Comparison of ENCODE assay signal across 1 cellular context in genomic region chr20:62500237-62500864, GRCh38.
A peak's percentile ranks its signal among the peaks of the same experiment; 100 is the strongest.
TF ChIP-seq lines count a peak whose summit lies in the region.

No MANE protein-coding gene starts in this region.

TF ChIP-seq in HepG2, 621 proteins besides CTCF, POLR2A, EP300 and RAD21 (continued from another document and continues in another):
- TF ChIP-seq HNF1A (IDR thresholded peaks at IDR 0.05; ENCODE audit: low read depth): no peak
- TF ChIP-seq HNF1A (CRISPR knock-in tag; IDR thresholded peaks at IDR 0.05; ENCODE audit: borderline replicate concordance): no peak
- TF ChIP-seq ZNF709 (CRISPR knock-in tag; IDR thresholded peaks at IDR 0.05): no peak
- TF ChIP-seq GTF2F1 (IDR thresholded peaks at IDR 0.05; ENCODE audit: low read length): no peak
- TF ChIP-seq TFE3 (CRISPR knock-in tag; IDR thresholded peaks at IDR 0.05): no peak
- TF ChIP-seq, protein P1, sequence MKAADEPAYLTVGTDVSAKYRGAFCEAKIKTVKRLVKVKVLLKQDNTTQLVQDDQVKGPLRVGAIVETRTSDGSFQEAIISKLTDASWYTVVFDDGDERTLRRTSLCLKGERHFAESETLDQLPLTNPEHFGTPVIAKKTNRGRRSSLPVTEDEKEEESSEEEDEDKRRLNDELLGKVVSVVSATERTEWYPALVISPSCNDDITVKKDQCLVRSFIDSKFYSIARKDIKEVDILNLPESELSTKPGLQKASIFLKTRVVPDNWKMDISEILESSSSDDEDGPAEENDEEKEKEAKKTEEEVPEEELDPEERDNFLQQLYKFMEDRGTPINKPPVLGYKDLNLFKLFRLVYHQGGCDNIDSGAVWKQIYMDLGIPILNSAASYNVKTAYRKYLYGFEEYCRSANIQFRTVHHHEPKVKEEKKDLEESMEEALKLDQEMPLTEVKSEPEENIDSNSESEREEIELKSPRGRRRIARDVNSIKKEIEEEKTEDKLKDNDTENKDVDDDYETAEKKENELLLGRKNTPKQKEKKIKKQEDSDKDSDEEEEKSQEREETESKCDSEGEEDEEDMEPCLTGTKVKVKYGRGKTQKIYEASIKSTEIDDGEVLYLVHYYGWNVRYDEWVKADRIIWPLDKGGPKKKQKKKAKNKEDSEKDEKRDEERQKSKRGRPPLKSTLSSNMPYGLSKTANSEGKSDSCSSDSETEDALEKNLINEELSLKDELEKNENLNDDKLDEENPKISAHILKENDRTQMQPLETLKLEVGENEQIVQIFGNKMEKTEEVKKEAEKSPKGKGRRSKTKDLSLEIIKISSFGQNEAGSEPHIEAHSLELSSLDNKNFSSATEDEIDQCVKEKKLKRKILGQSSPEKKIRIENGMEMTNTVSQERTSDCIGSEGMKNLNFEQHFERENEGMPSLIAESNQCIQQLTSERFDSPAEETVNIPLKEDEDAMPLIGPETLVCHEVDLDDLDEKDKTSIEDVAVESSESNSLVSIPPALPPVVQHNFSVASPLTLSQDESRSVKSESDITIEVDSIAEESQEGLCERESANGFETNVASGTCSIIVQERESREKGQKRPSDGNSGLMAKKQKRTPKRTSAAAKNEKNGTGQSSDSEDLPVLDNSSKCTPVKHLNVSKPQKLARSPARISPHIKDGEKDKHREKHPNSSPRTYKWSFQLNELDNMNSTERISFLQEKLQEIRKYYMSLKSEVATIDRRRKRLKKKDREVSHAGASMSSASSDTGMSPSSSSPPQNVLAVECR (CRISPR knock-in tag; IDR thresholded peaks at IDR 0.05; ENCODE audit: borderline replicate concordance): no peak
- TF ChIP-seq GABPA (IDR thresholded peaks at IDR 0.05; ENCODE audit: low read depth, low read length): no peak
- TF ChIP-seq GABPA (CRISPR knock-in tag; IDR thresholded peaks at IDR 0.05; ENCODE audit: low read depth): no peak
- TF ChIP-seq ZNF331 (CRISPR knock-in tag; IDR thresholded peaks at IDR 0.05): no peak
- TF ChIP-seq MAX (IDR thresholded peaks at IDR 0.05): peak; percentile 48; the same call in 1 of the 2 replicates
- no peak for TF ChIP-seq PHF21A (CRISPR knock-in tag; IDR thresholded peaks at IDR 0.05)
- TF ChIP-seq CENPT (CRISPR knock-in tag; IDR thresholded peaks at IDR 0.05; ENCODE audit: low read depth): 0 out of 2 replicates have a peak, but pooled peaks have one; percentile 29
- TF ChIP-seq SRSF1 (optimal IDR thresholded peaks at IDR 0.05; ENCODE audit: low read depth, low read length): peak; percentile 64
- no peak for TF ChIP-seq CERS6 (CRISPR knock-in tag; IDR thresholded peaks at IDR 0.05)
- no peak for TF ChIP-seq ZNF629 (CRISPR knock-in tag; conservative IDR thresholded peaks at IDR 0.05)
- no peak for TF ChIP-seq FOSL1 (CRISPR knock-in tag; IDR thresholded peaks at IDR 0.05; ENCODE audit: borderline replicate concordance)
- TF ChIP-seq ZMAT3 (CRISPR knock-in tag; conservative IDR thresholded peaks at IDR 0.05): no peak
- TF ChIP-seq ZNF724P (CRISPR knock-in tag; IDR thresholded peaks at IDR 0.05; ENCODE audit: borderline replicate concordance): peak; percentile 23; the same call in 1 of the 2 replicates
- peak; percentile 36; the same call in 1 of the 2 replicates for TF ChIP-seq SOX6 (IDR thresholded peaks at IDR 0.05)
- no peak for TF ChIP-seq SOX6 (CRISPR knock-in tag; IDR thresholded peaks at IDR 0.05)
- TF ChIP-seq ZNF44 (CRISPR knock-in tag; IDR thresholded peaks at IDR 0.05): no peak
- no peak for TF ChIP-seq NKX3-1 (CRISPR knock-in tag; IDR thresholded peaks at IDR 0.05)
- TF ChIP-seq NR2F1 (CRISPR knock-in tag; IDR thresholded peaks at IDR 0.05): no peak
- TF ChIP-seq ZNF235 (CRISPR knock-in tag; IDR thresholded peaks at IDR 0.05; ENCODE audit: borderline replicate concordance): no peak
- no peak; the same call in 1 of the 2 replicates for TF ChIP-seq UBTF (CRISPR knock-in tag; IDR thresholded peaks at IDR 0.05)
- TF ChIP-seq, protein P2, sequence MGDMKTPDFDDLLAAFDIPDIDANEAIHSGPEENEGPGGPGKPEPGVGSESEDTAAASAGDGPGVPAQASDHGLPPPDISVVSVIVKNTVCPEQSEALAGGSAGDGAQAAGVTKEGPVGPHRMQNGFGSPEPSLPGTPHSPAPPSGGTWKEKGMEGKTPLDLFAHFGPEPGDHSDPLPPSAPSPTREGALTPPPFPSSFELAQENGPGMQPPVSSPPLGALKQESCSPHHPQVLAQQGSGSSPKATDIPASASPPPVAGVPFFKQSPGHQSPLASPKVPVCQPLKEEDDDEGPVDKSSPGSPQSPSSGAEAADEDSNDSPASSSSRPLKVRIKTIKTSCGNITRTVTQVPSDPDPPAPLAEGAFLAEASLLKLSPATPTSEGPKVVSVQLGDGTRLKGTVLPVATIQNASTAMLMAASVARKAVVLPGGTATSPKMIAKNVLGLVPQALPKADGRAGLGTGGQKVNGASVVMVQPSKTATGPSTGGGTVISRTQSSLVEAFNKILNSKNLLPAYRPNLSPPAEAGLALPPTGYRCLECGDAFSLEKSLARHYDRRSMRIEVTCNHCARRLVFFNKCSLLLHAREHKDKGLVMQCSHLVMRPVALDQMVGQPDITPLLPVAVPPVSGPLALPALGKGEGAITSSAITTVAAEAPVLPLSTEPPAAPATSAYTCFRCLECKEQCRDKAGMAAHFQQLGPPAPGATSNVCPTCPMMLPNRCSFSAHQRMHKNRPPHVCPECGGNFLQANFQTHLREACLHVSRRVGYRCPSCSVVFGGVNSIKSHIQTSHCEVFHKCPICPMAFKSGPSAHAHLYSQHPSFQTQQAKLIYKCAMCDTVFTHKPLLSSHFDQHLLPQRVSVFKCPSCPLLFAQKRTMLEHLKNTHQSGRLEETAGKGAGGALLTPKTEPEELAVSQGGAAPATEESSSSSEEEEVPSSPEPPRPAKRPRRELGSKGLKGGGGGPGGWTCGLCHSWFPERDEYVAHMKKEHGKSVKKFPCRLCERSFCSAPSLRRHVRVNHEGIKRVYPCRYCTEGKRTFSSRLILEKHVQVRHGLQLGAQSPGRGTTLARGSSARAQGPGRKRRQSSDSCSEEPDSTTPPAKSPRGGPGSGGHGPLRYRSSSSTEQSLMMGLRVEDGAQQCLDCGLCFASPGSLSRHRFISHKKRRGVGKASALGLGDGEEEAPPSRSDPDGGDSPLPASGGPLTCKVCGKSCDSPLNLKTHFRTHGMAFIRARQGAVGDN (CRISPR knock-in tag; IDR thresholded peaks at IDR 0.05): peak; percentile 64
- TF ChIP-seq ZNF766 (CRISPR knock-in tag; IDR thresholded peaks at IDR 0.05; ENCODE audit: borderline replicate concordance): no peak
- no peak for TF ChIP-seq IKZF4 (CRISPR knock-in tag; IDR thresholded peaks at IDR 0.05; ENCODE audit: borderline replicate concordance, low read depth, not compliant biosample characterization)
- TF ChIP-seq NFATC3 (CRISPR knock-in tag; IDR thresholded peaks at IDR 0.05): no peak
- no peak for TF ChIP-seq NCOA1 (CRISPR knock-in tag; IDR thresholded peaks at IDR 0.05)
- no peak for TF ChIP-seq ZNF282 (IDR thresholded peaks at IDR 0.05; ENCODE audit: partially characterized antibody)
- TF ChIP-seq POGZ (CRISPR knock-in tag; IDR thresholded peaks at IDR 0.05): no peak
- TF ChIP-seq CC2D1A (CRISPR knock-in tag; IDR thresholded peaks at IDR 0.05): no peak
- no peak for TF ChIP-seq ZKSCAN5 (CRISPR knock-in tag; IDR thresholded peaks at IDR 0.05)
- peak; percentile 80 for TF ChIP-seq BRD4 (CRISPR knock-in tag; IDR thresholded peaks at IDR 0.05)
- no peak for TF ChIP-seq CEBPG (CRISPR knock-in tag; IDR thresholded peaks at IDR 0.05)
- TF ChIP-seq SKIL (CRISPR knock-in tag; IDR thresholded peaks at IDR 0.05; ENCODE audit: borderline replicate concordance): no peak
- TF ChIP-seq KDM5B (CRISPR knock-in tag; IDR thresholded peaks at IDR 0.05; ENCODE audit: borderline replicate concordance): no peak; the same call in 1 of the 2 replicates
- TF ChIP-seq ADNP (CRISPR knock-in tag; IDR thresholded peaks at IDR 0.05): no peak
- no peak for TF ChIP-seq SRY (CRISPR knock-in tag; IDR thresholded peaks at IDR 0.05)
- TF ChIP-seq FOXJ3 (CRISPR knock-in tag; IDR thresholded peaks at IDR 0.05; ENCODE audit: borderline replicate concordance): no peak
- no peak for TF ChIP-seq RORA (CRISPR knock-in tag; IDR thresholded peaks at IDR 0.05)
- TF ChIP-seq ZNF431 (CRISPR knock-in tag; IDR thresholded peaks at IDR 0.05; ENCODE audit: borderline replicate concordance, low read depth): peak; percentile 55; the same call in 1 of the 2 replicates
- peak; percentile 36 for TF ChIP-seq PHB2 (IDR thresholded peaks at IDR 0.05; ENCODE audit: partially characterized antibody)
- TF ChIP-seq PHF5A (CRISPR knock-in tag; IDR thresholded peaks at IDR 0.05; ENCODE audit: low read depth, unreplicated experiment): no peak
- TF ChIP-seq ETV5 (CRISPR knock-in tag; IDR thresholded peaks at IDR 0.05; ENCODE audit: borderline replicate concordance): no peak
- peak; percentile 76 for TF ChIP-seq EEA1 (CRISPR knock-in tag; IDR thresholded peaks at IDR 0.05; ENCODE audit: borderline replicate concordance)
- TF ChIP-seq NR2C2 (CRISPR knock-in tag; IDR thresholded peaks at IDR 0.05; ENCODE audit: borderline replicate concordance): no peak
- TF ChIP-seq MED8 (CRISPR knock-in tag; IDR thresholded peaks at IDR 0.05; ENCODE audit: insufficient replicate concordance): no peak
